ENCODE assay signal across 2 cellular contexts in genomic region chr12:48514728-48515127, GRCh38.
TF ChIP-seq lines count a peak whose summit lies in the region.

No MANE protein-coding gene starts in this region.

TF ChIP-seq in A549, 52 proteins besides CTCF, POLR2A, EP300 and RAD21:
- peak; percentile 52 for TF ChIP-seq MAFK (IDR thresholded peaks at IDR 0.05; ENCODE audit: partially characterized antibody)
- no peak for TF ChIP-seq RCOR1 (IDR thresholded peaks at IDR 0.05; ENCODE audit: low read depth, low read length)

TF ChIP-seq in K562, 482 proteins besides CTCF, POLR2A, EP300 and RAD21:
- TF ChIP-seq ZNF316 (IDR thresholded peaks at IDR 0.05) = peak; percentile 56
- TF ChIP-seq TRIM28 (IDR thresholded peaks at IDR 0.05) = no peak
- TF ChIP-seq C11orf30 (IDR thresholded peaks at IDR 0.05; ENCODE audit: low read depth) = peak; percentile 24; the same call in 1 of the 2 replicates
